In genomic region chr7:30348083-30348560, GRCh38 we compare ENCODE assay signal across 8 cellular contexts.
DNase-seq lines count a peak whose midpoint lies in the region; ATAC-seq and TF ChIP-seq lines count a peak whose summit lies in the region.

No MANE protein-coding gene starts in this region.

- H3K27ac Mint-ChIP-seq in progenitor cell of endocrine pancreas = peak overlapping the region; percentile 6

- TF ChIP-seq CTCF in progenitor cell of endocrine pancreas (IDR thresholded peaks at IDR 0.05; ENCODE audit: unreplicated experiment) = no peak

- H3K36me3 Mint-ChIP-seq in progenitor cell of endocrine pancreas (ENCODE audit: insufficient read depth) = no peaks in the 10 kb centered on the region

- H3K4me3 Mint-ChIP-seq in progenitor cell of endocrine pancreas (ENCODE audit: low read depth) = no peak overlapping the region

- no peaks in the 10 kb centered on the region for H3K27me3 Mint-ChIP-seq in progenitor cell of endocrine pancreas

- H3K9me3 Mint-ChIP-seq in progenitor cell of endocrine pancreas (ENCODE audit: low read depth) = no peaks in the 10 kb centered on the region

- H3K4me1 Mint-ChIP-seq in progenitor cell of endocrine pancreas (ENCODE audit: low read depth) = peaks cover 9% of the 10 kb centered on the region

- ATAC-seq in GM21423 (IDR thresholded peaks at IDR 0.05; ENCODE audit: unreplicated experiment) = peak; percentile 79

- DNase-seq in EH (ENCODE audit: low read depth) (peak; percentile 96), HS-27A (ENCODE audit: low read depth) (peak; percentile 63), T1000 (lab: John Stamatoyannopoulos, UW) (peak; percentile 45), dermis blood vessel endothelial cell (peak; percentile 71), progenitor cell of endocrine pancreas (ENCODE audit: low spot score, unreplicated experiment) (no peak), ecto neural progenitor cell (ENCODE audit: low spot score) (no peak), NCI-H1436 treated with DMSO at 0.1 percent for 48 hours (lab: John Stamatoyannopoulos, UW) (no peak)

Comparison
In these comparisons a context has a peak if more than half of its experiments do, and no peak if none do; other contexts are left out.
1. DNase-seq: peak in EH (single experiment), HS-27A (single experiment), T1000 (single experiment) and dermis blood vessel endothelial cell (single experiment); none in progenitor cell of endocrine pancreas (single experiment), ecto neural progenitor cell (single experiment) and NCI-H1436 treated with DMSO at 0.1 percent for 48 hours (single experiment).